ENCODE assay signal across 8 cellular contexts in the genomic region with DNA sequence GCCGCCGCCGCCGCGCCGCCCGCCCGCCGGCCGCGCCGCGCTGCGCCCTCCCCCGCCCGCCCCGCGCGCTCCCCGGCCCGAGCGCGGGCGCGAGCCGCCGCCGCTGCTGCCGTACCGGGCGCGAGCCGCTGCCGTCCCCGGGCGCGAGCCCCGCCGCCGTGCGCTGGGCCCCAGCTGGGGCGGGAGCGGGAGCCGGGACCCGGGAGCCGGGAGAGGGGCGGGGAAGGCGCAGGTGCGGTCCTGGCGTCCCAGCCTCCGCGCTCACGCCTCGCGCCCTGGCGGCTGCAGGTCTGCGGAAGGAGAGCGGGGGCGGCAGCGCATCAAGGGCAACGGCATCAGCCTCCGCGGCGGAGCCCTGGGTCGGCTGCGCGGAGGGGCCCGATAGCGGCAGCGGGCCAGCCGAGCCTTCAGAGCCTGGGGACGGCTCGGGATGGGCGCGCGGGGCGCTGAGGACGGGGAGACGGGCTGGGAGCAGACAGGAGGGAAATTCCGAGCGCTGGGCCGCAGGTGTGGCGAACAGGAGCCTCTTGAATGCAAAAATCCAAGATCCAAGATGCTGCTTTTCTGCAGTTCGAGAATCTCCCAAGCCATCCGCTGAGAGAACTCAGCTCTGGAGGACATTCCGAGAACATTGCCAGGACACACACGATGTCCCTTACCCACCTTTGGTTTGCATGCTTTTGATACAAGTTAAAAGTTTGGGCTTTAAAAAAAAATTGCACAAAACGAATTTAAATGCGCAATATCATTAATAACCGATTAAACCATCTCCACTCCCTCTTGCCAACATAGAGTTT.
DNase-seq lines count a peak whose midpoint lies in the region; ATAC-seq and TF ChIP-seq lines count a peak whose summit lies in the region.

No MANE protein-coding gene starts in this region.

- H3K36me3 ChIP-seq in heart left ventricle (no peaks in the 10 kb centered on the region), hepatocyte (replicated peaks; ENCODE audit: insufficient read depth, low read depth) (no peaks in the 10 kb centered on the region)

- ATAC-seq in heart left ventricle: peak in 2 of 4 donors; percentile 28 to 44
- ATAC-seq in Right ventricle myocardium inferior: no peak
- peak; percentile 59 for ATAC-seq in WTC11
- ATAC-seq in GM21447 (IDR thresholded peaks at IDR 0.05; ENCODE audit: unreplicated experiment): no peak
- no peak for ATAC-seq in GM21619 (IDR thresholded peaks at IDR 0.05; ENCODE audit: unreplicated experiment)

- TF ChIP-seq POLR2A in heart left ventricle (IDR thresholded peaks at IDR 0.05): no peak

- peaks cover 2% of the 10 kb centered on the region; the same call in 1 of the 2 replicates for H3K36me3 Mint-ChIP-seq in WTC11

- intact Hi-C loops in heart left ventricle (cut with DNase I): no loop called here
- intact Hi-C loops in Right ventricle myocardium inferior (cut with DNase I): no loop called here

- no peaks in the 10 kb centered on the region for H3K9me2 ChIP-seq in hepatocyte (replicated peaks; ENCODE audit: insufficient read depth)

- H3K4me3 ChIP-seq in heart left ventricle: peak overlapping the region; percentile 20 to 61 (median 42)
- peak overlapping the region; percentile 36 for H3K4me3 ChIP-seq in hepatocyte
- peak overlapping the region; percentile 22 for H3K4me3 ChIP-seq in retinal pigment epithelial cell (ENCODE audit: low read length)

- 1 to 3% (median 2%) methylated on average over 41 to 90 of the region's 90 CpGs for WGBS in heart left ventricle, 4 donors
- WGBS in hepatocyte (ENCODE audit: low lambda C conversion rate, missing lambda C conversion rate): 5% methylated on average over 39 of the region's 90 CpGs

- H3K9me3 ChIP-seq in heart left ventricle: no peaks in the 10 kb centered on the region
- no peaks in the 10 kb centered on the region for H3K9me3 ChIP-seq in hepatocyte (ENCODE audit: low read depth)

- H2AFZ ChIP-seq in hepatocyte: peak overlapping the region; percentile 1

- H3K4me1 ChIP-seq in heart left ventricle (peaks cover 0 to 28% (median 7%) of the 10 kb centered on the region in 12 donors), hepatocyte (ENCODE audit: insufficient read depth) (peaks cover 11% of the 10 kb centered on the region)

- no peaks in the 10 kb centered on the region for H3K79me2 ChIP-seq in hepatocyte

- POLR2A ChIA-PET in WTC11 (lab: Charles Lee): interaction anchor here (0.5 to 0.9 kb wide), 2 partner anchors 9 to 37 kb away, joined by 3 to 8 read pairs; no protein-coding TSS in a partner anchor

- no peak for DNase-seq in heart left ventricle
- no peak for DNase-seq in Right ventricle myocardium inferior (ENCODE audit: missing footprints)
- peak; percentile 81 for DNase-seq in WTC11 (ENCODE audit: low spot score)
- DNase-seq in hepatocyte (ENCODE audit: low spot score): peak; percentile 72
- DNase-seq in retinal pigment epithelial cell (ENCODE audit: low read depth): no peak
- DNase-seq in EL: no peak

- peak overlapping the region; percentile 72 for H3K4me3 Mint-ChIP-seq in WTC11

- peaks cover 34% of the 10 kb centered on the region for H3K4me1 Mint-ChIP-seq in WTC11

- no peaks in the 10 kb centered on the region for H4K20me1 ChIP-seq in hepatocyte (ENCODE audit: insufficient read depth, poor library complexity, severe bottlenecking)

- peaks cover 3% of the 10 kb centered on the region for H3K9me3 Mint-ChIP-seq in WTC11

- peaks cover 42% of the 10 kb centered on the region for H3K27me3 Mint-ChIP-seq in WTC11 (ENCODE audit: low read depth)

- H3K4me2 ChIP-seq in hepatocyte: peak overlapping the region; percentile 95

- H3K27ac Mint-ChIP-seq in WTC11: no peak overlapping the region

- peaks cover 25 to 91% (median 54%) of the 10 kb centered on the region in 9 donors for H3K27me3 ChIP-seq in heart left ventricle
- H3K27me3 ChIP-seq in hepatocyte: peaks cover 57% of the 10 kb centered on the region

- CTCF ChIA-PET in WTC11 (lab: Charles Lee): interaction anchor here (1.3 to 3.9 kb wide), 2 partner anchors 120 kb away, joined by 3 to 37 read pairs; no protein-coding TSS in a partner anchor

- H3K27ac ChIP-seq in heart left ventricle (no peak overlapping the region), hepatocyte (no peak overlapping the region)

- TF ChIP-seq CTCF in heart left ventricle (IDR thresholded peaks at IDR 0.05) (no peak), WTC11 (IDR thresholded peaks at IDR 0.05) (no peak), hepatocyte (IDR thresholded peaks at IDR 0.05; ENCODE audit: poor library complexity) (no peak), retinal pigment epithelial cell (conservative IDR thresholded peaks at IDR 0.05; ENCODE audit: low read depth, low read length) (no peak)

TF ChIP-seq in WTC11, 78 proteins besides CTCF, POLR2A, EP300 and RAD21 (continues in another document):
- 0 out of 2 replicates have a peak, but pooled peaks have one; percentile 35 for TF ChIP-seq RELA (CRISPR knock-in tag; IDR thresholded peaks at IDR 0.05; ENCODE audit: borderline replicate concordance)
- TF ChIP-seq, protein P1, sequence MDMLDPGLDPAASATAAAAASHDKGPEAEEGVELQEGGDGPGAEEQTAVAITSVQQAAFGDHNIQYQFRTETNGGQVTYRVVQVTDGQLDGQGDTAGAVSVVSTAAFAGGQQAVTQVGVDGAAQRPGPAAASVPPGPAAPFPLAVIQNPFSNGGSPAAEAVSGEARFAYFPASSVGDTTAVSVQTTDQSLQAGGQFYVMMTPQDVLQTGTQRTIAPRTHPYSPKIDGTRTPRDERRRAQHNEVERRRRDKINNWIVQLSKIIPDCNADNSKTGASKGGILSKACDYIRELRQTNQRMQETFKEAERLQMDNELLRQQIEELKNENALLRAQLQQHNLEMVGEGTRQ (CRISPR knock-in tag; IDR thresholded peaks at IDR 0.05): 0 out of 2 replicates have a peak, but pooled peaks have one; percentile 7
- no peak for TF ChIP-seq NFYB (CRISPR knock-in tag; conservative IDR thresholded peaks at IDR 0.05; ENCODE audit: low read depth)
- TF ChIP-seq ESRRA (CRISPR knock-in tag; IDR thresholded peaks at IDR 0.05; ENCODE audit: borderline replicate concordance): no peak
- no peak for TF ChIP-seq GRHL2 (CRISPR knock-in tag; IDR thresholded peaks at IDR 0.05; ENCODE audit: insufficient replicate concordance, severe bottlenecking)
- TF ChIP-seq, protein P2, sequence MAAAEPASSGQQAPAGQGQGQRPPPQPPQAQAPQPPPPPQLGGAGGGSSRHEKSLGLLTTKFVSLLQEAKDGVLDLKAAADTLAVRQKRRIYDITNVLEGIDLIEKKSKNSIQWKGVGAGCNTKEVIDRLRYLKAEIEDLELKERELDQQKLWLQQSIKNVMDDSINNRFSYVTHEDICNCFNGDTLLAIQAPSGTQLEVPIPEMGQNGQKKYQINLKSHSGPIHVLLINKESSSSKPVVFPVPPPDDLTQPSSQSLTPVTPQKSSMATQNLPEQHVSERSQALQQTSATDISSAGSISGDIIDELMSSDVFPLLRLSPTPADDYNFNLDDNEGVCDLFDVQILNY (CRISPR knock-in tag; IDR thresholded peaks at IDR 0.05): 0 out of 2 replicates have a peak, but pooled peaks have one; percentile 62
- no peak for TF ChIP-seq ZNF671 (CRISPR knock-in tag; IDR thresholded peaks at IDR 0.05)
- 0 out of 2 replicates have a peak, but pooled peaks have one; percentile 43 for TF ChIP-seq FOXK1 (CRISPR knock-in tag; IDR thresholded peaks at IDR 0.05)
- TF ChIP-seq, protein P3, sequence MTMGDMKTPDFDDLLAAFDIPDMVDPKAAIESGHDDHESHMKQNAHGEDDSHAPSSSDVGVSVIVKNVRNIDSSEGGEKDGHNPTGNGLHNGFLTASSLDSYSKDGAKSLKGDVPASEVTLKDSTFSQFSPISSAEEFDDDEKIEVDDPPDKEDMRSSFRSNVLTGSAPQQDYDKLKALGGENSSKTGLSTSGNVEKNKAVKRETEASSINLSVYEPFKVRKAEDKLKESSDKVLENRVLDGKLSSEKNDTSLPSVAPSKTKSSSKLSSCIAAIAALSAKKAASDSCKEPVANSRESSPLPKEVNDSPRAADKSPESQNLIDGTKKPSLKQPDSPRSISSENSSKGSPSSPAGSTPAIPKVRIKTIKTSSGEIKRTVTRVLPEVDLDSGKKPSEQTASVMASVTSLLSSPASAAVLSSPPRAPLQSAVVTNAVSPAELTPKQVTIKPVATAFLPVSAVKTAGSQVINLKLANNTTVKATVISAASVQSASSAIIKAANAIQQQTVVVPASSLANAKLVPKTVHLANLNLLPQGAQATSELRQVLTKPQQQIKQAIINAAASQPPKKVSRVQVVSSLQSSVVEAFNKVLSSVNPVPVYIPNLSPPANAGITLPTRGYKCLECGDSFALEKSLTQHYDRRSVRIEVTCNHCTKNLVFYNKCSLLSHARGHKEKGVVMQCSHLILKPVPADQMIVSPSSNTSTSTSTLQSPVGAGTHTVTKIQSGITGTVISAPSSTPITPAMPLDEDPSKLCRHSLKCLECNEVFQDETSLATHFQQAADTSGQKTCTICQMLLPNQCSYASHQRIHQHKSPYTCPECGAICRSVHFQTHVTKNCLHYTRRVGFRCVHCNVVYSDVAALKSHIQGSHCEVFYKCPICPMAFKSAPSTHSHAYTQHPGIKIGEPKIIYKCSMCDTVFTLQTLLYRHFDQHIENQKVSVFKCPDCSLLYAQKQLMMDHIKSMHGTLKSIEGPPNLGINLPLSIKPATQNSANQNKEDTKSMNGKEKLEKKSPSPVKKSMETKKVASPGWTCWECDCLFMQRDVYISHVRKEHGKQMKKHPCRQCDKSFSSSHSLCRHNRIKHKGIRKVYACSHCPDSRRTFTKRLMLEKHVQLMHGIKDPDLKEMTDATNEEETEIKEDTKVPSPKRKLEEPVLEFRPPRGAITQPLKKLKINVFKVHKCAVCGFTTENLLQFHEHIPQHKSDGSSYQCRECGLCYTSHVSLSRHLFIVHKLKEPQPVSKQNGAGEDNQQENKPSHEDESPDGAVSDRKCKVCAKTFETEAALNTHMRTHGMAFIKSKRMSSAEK (CRISPR knock-in tag; IDR thresholded peaks at IDR 0.05; ENCODE audit: borderline replicate concordance): no peak
- TF ChIP-seq, protein P4, sequence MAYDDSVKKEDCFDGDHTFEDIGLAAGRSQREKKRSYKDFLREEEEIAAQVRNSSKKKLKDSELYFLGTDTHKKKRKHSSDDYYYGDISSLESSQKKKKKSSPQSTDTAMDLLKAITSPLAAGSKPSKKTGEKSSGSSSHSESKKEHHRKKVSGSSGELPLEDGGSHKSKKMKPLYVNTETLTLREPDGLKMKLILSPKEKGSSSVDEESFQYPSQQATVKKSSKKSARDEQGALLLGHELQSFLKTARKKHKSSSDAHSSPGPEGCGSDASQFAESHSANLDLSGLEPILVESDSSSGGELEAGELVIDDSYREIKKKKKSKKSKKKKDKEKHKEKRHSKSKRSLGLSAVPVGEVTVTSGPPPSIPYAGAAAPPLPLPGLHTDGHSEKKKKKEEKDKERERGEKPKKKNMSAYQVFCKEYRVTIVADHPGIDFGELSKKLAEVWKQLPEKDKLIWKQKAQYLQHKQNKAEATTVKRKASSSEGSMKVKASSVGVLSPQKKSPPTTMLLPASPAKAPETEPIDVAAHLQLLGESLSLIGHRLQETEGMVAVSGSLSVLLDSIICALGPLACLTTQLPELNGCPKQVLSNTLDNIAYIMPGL (CRISPR knock-in tag; IDR thresholded peaks at IDR 0.05): peak; percentile 74; the same call in 1 of the 2 replicates
- TF ChIP-seq CBFB (CRISPR knock-in tag; IDR thresholded peaks at IDR 0.05; ENCODE audit: low read depth): peak; percentile 63; the same call in 1 of the 2 replicates

Comparison
In these comparisons a context has a peak if more than half of its experiments do, and no peak if none do; other contexts are left out.
1. DNase-seq: peak in WTC11 (single experiment) and hepatocyte (single experiment); none in heart left ventricle (0 of 5), Right ventricle myocardium inferior (single experiment), retinal pigment epithelial cell (single experiment) and EL (single experiment).
2. Peak in every context shown above with its lines, with median percentiles within 50 percentile points of each other: H3K4me3 ChIP-seq.